ENCODE assay signal across 10 cellular contexts in the genomic region with DNA sequence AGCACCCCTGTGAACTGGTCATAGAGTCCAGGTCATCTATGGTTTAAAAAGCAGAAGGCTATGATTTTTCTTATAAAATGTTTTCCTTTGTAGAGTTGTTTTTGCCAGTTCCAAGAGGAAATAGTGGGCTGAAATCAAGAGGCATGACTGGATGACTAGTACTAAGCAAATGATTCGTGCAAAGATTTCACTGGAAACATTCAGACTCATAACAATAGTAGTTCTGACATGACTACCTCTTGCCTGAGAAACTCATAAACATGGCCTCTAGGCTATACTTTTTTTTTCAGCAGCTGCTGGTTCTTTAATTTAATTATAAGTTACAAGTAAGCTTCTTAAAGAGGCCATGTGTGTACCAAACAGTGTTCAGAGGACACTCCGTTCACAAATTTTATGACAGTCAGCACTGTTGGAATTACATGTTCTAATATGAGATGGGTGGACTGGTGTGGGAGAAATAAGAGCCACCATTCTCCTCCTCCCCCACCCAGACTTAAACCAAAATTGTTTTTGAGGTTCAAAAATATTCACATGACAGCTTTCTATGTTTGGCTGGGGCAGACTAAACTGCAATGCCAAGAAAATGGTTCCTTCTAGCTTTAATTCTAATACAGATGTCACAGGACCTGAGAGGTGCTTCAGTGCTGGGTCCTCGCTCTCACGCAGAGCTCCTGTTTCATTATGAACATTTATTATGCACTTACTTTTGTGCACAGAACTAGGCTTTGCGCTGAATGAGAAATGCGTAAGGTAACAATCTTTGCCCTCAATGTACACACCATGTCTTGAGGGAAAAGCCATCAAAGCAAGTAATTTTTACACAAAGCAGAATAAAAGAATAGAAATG.
DNase-seq lines count a peak whose midpoint lies in the region; ATAC-seq, FAIRE-seq and TF ChIP-seq lines count a peak whose summit lies in the region.
"Had no signal": no experiment of that assay in that cellular context is flagged by ENCODE, and none has a peak within 500 bp of the region (broad histone marks: within the 10 kb centered on the region; RNA-seq: fewer than 3 reads in every experiment).

No MANE protein-coding gene starts in this region.

- H3K23ac ChIP-seq in mesendoderm (ENCODE audit: low read length) = no peak overlapping the region

- no peaks in the 10 kb centered on the region for H3K27me3 ChIP-seq in mesendoderm (ENCODE audit: insufficient read depth, low read length, poor library complexity)

- H3K9me3 Mint-ChIP-seq in activated naive CD8-positive, alpha-beta T cell treated with anti-CD3 and anti-CD28 coated beads for 36 hours = no peaks in the 10 kb centered on the region

- no peak overlapping the region for H3K4me3 ChIP-seq in fibroblast of pulmonary artery (replicated peaks; ENCODE audit: low read depth, low read length)
- no peak overlapping the region for H3K4me3 ChIP-seq in mesendoderm (ENCODE audit: low read length)

- no peaks in the 10 kb centered on the region for H3K79me2 ChIP-seq in mesendoderm (ENCODE audit: control insufficient read depth, insufficient read depth, low read length)

- no peaks in the 10 kb centered on the region for H3K36me3 Mint-ChIP-seq in activated naive CD8-positive, alpha-beta T cell treated with anti-CD3 and anti-CD28 coated beads for 36 hours

- no peak for TF ChIP-seq CTCF in fibroblast of pulmonary artery (IDR thresholded peaks at IDR 0.05; ENCODE audit: low read length, missing control alignments)

- H3K4me1 Mint-ChIP-seq in activated naive CD8-positive, alpha-beta T cell treated with anti-CD3 and anti-CD28 coated beads for 36 hours = no peaks in the 10 kb centered on the region

- H3K4ac ChIP-seq in mesendoderm (ENCODE audit: low read depth, low read length) = no peak overlapping the region

- H3K27ac ChIP-seq in mesendoderm (ENCODE audit: low read depth, low read length) = no peak overlapping the region

- H3K18ac ChIP-seq in mesendoderm (ENCODE audit: low read length) = no peak overlapping the region

- H3K56ac ChIP-seq in mesendoderm (ENCODE audit: low read length) = no peak overlapping the region

- H3K36me3 ChIP-seq in mesendoderm (ENCODE audit: control insufficient read depth, insufficient read depth, low read length) = no peaks in the 10 kb centered on the region

- H3K4me1 ChIP-seq in mesendoderm (ENCODE audit: control insufficient read depth, low read depth, low read length) = no peaks in the 10 kb centered on the region

- H2BK120ac ChIP-seq in mesendoderm (ENCODE audit: low read depth, low read length) = no peak overlapping the region

- no CpG with 5 or more reads among the region's 6 CpGs for WGBS in mesendoderm (ENCODE audit: extremely low coverage, insufficient coverage, low lambda C conversion rate)

- H2BK15ac ChIP-seq in mesendoderm (replicated peaks; ENCODE audit: low read depth) = no peak overlapping the region

- peak; percentile 70 for ATAC-seq in GM18502 (IDR thresholded peaks at IDR 0.05; ENCODE audit: poor library complexity, unreplicated experiment)
- peak; percentile 39 for ATAC-seq in GM21515 (IDR thresholded peaks at IDR 0.05; ENCODE audit: unreplicated experiment)
- peak; percentile 58 for ATAC-seq in HG03432 (IDR thresholded peaks at IDR 0.05; ENCODE audit: unreplicated experiment)

- no peak overlapping the region for H4K5ac ChIP-seq in mesendoderm (ENCODE audit: low read length)

- no peak overlapping the region for H2AK5ac ChIP-seq in mesendoderm (ENCODE audit: low read length)

- no peak overlapping the region for H3K27ac Mint-ChIP-seq in activated naive CD8-positive, alpha-beta T cell treated with anti-CD3 and anti-CD28 coated beads for 36 hours

- H3K9ac ChIP-seq in mesendoderm (ENCODE audit: low read length) = no peak overlapping the region

- no peaks in the 10 kb centered on the region for H3K79me1 ChIP-seq in mesendoderm (ENCODE audit: low read length)

- H3K4me2 ChIP-seq in mesendoderm (ENCODE audit: low read length) = no peak overlapping the region

- H2BK5ac ChIP-seq in mesendoderm (ENCODE audit: low read length) = no peak overlapping the region

- H4K8ac ChIP-seq in mesendoderm (ENCODE audit: low read depth, low read length) = no peak overlapping the region

- DNase-seq in fibroblast of pulmonary artery (ENCODE audit: low read depth) = peak; percentile 47
- no peak for DNase-seq in mesendoderm
- DNase-seq in NCI-H1930 (lab: John Stamatoyannopoulos, UW) = no peak
- no peak for DNase-seq in activated naive CD8-positive, alpha-beta T cell treated with anti-CD3 and anti-CD28 coated beads for 36 hours
- no peak for DNase-seq in urothelium cell line (ENCODE audit: low spot score)
- DNase-seq: NCI-H1105 treated with DMSO at 0.1 percent for 48 hours had no signal

- H3K4me3 Mint-ChIP-seq in activated naive CD8-positive, alpha-beta T cell treated with anti-CD3 and anti-CD28 coated beads for 36 hours = no peak overlapping the region

- FAIRE-seq in urothelium cell line (lab: Jason Lieb, UNC) = no peak
- FAIRE-seq: colon had no signal

- H3K27me3 Mint-ChIP-seq in activated naive CD8-positive, alpha-beta T cell treated with anti-CD3 and anti-CD28 coated beads for 36 hours = peaks cover 14% of the 10 kb centered on the region
